Comparison of ENCODE assay signal across 14 cellular contexts in the genomic region with DNA sequence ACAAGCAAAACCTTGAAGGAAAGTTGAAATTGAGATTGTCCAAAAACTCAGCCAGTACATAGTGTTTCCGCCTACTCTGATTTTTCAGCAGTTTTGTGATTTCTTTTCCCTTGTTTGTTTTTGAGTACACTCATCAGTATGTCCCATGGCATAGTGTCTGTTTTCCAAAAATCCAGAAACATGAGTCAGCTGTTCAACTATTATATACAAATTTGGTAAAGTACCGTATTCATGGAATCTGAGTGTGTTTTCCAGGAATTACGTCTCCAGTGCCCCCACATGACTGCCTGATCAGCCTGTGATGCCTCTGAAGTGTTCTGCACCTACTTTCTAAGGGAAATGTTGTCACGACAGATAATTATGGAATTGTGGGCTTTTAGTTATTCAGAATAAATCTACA.
DNase-seq lines count a peak whose midpoint lies in the region; ATAC-seq and TF ChIP-seq lines count a peak whose summit lies in the region.
"Had no signal": no experiment of that assay in that cellular context is flagged by ENCODE, and none has a peak within 500 bp of the region (broad histone marks: within the 10 kb centered on the region; RNA-seq: fewer than 3 reads in every experiment).

No MANE protein-coding gene starts in this region.

- TF ChIP-seq POLR2A in gastroesophageal sphincter (IDR thresholded peaks at IDR 0.05) = no peak

- no peak overlapping the region for H3K4me3 ChIP-seq in astrocyte of the cerebellum (ENCODE audit: low read depth, low read length)
- no peak overlapping the region for H3K4me3 ChIP-seq in gastroesophageal sphincter

- H3K27me3 ChIP-seq in gastroesophageal sphincter = no peaks in the 10 kb centered on the region

- H3K27ac ChIP-seq in gastroesophageal sphincter = peak overlapping the region; percentile 72 to 79 (median 77)

- WGBS in gastroesophageal sphincter (ENCODE audit: low coverage in 1 of 2), 2 donors = 29 to 37% methylated on average over 4 of the region's 4 CpGs

- peak; percentile 65 for DNase-seq in GM04503 (ENCODE audit: low read depth)
- peak; percentile 41 for DNase-seq in astrocyte of the cerebellum (ENCODE audit: low read depth)
- DNase-seq in smooth muscle cell of the brain vasculature (ENCODE audit: low read depth, low spot score) = peak; percentile 6
- no peak for DNase-seq in NCI-H446 treated with DMSO at 0.1 percent for 48 hours (lab: John Stamatoyannopoulos, UW)
- no peak for DNase-seq in NCI-H187 (lab: John Stamatoyannopoulos, UW)
- DNase-seq: activated CD4-positive, alpha-beta T cell treated with anti-CD3 and anti-CD28 coated beads, Interleukin-2, amount 50 U/mL, for 1 hour; CD8-positive, alpha-beta T cell; hypothalamus; NCI-H2029 treated with DMSO at 0.1 percent for 48 hours; NK-92 treated with Interleukin-12 subunit alpha and Interleukin-12 subunit beta, amount 100 ng/mL, for 24 hours; T-cell had no signal

- peaks cover 0 to 6% (median 0%) of the 10 kb centered on the region in 3 donors for H3K9me3 ChIP-seq in gastroesophageal sphincter

- peaks cover 8 to 39% (median 12%) of the 10 kb centered on the region in 3 donors for H3K4me1 ChIP-seq in gastroesophageal sphincter

- TF ChIP-seq EP300 in gastroesophageal sphincter (IDR thresholded peaks at IDR 0.05) = no peak

- peak; percentile 87 for ATAC-seq in gastroesophageal sphincter
- no peak for ATAC-seq in HG02798 (IDR thresholded peaks at IDR 0.05; ENCODE audit: poor library complexity, unreplicated experiment)
- ATAC-seq in GM19035 (IDR thresholded peaks at IDR 0.05; ENCODE audit: unreplicated experiment) = no peak
- ATAC-seq: CD8-positive, alpha-beta T cell; T-cell had no signal

- no peaks in the 10 kb centered on the region for H3K36me3 ChIP-seq in gastroesophageal sphincter

- in situ Hi-C loops in astrocyte of the cerebellum (cut with HindIII; ENCODE audit: low sequenced_read_pairs) = no loop called here

- TF ChIP-seq CTCF in astrocyte of the cerebellum (IDR thresholded peaks at IDR 0.05; ENCODE audit: low read depth, low read length, missing control alignments) (no peak), gastroesophageal sphincter (IDR thresholded peaks at IDR 0.05) (no peak)

Comparison
In these comparisons a context has a peak if more than half of its experiments do, and no peak if none do; other contexts are left out.
1. DNase-seq: peak in GM04503 (single experiment), astrocyte of the cerebellum (single experiment) and smooth muscle cell of the brain vasculature (single experiment); none in NCI-H446 treated with DMSO at 0.1 percent for 48 hours (single experiment) and NCI-H187 (0 of 2).